In genomic region chr13:46893820-46894533, GRCh38 we compare ENCODE assay signal across 8 cellular contexts. TPM values are rescaled to one million over a fixed set of nuclear protein-coding genes. Genes with fewer than 3 reads are reported as not detected.
DNase-seq lines count a peak whose midpoint lies in the region; ATAC-seq, FAIRE-seq and TF ChIP-seq lines count a peak whose summit lies in the region.

No MANE protein-coding gene starts in this region.

- TF ChIP-seq CTCF in kidney (IDR thresholded peaks at IDR 0.05; ENCODE audit: borderline replicate concordance, extremely low read depth, insufficient read depth): peak; percentile 71

- no peaks in the 10 kb centered on the region for H3K27me3 ChIP-seq in MG63

- H3K4me1 ChIP-seq in kidney (ENCODE audit: control insufficient read depth in 1 of 2, insufficient read depth in 1 of 2, low read depth in 1 of 2, low read length in 2 of 2): peaks cover 0 to 9% of the 10 kb centered on the region in 2 donors

- intact Hi-C loops in kidney (cut with DNase I): no loop called here

- DNase-seq in ELR (ENCODE audit: low read depth) (peak; percentile 54), MG63 (peak; percentile 52), caudate nucleus (lab: John Stamatoyannopoulos, UW) (peak in 57 of 61 donors; percentile 6 to 77 (median 58)), kidney (peak; percentile 82), NCI-H446 treated with DMSO at 0.1 percent for 48 hours (lab: John Stamatoyannopoulos, UW) (no peak)
- peak; percentile 17 for DNase-seq in activated CD4-positive, CD25-positive, alpha-beta regulatory T cell treated with anti-CD3 and anti-CD28 coated beads, Interleukin-2, amount 50 U/mL, for 16 hours (ENCODE audit: low read depth, low spot score)
- peak; percentile 65 for DNase-seq in stimulated activated CD4-positive, alpha-beta T cell treated with anti-CD3 and anti-CD28 coated beads, Interleukin-12 subunit alpha, Interleukin-12 subunit beta, amount 100 ng/mL, for 4 hours

- H3K36me3 ChIP-seq in MG63: no peaks in the 10 kb centered on the region
- H3K36me3 ChIP-seq in kidney (ENCODE audit: control insufficient read depth in 1 of 2, insufficient read depth in 2 of 2, low read length in 2 of 2): no peaks in the 10 kb centered on the region

- no peaks in the 10 kb centered on the region for H3K9me3 ChIP-seq in MG63
- no peaks in the 10 kb centered on the region for H3K9me3 ChIP-seq in kidney (ENCODE audit: control insufficient read depth in 1 of 2, low read length in 2 of 2)

- peak overlapping the region; percentile 75 for H3K27ac ChIP-seq in caudate nucleus (ENCODE audit: low read depth, low read length)
- no peak overlapping the region for H3K27ac ChIP-seq in kidney (ENCODE audit: low read depth in 2 of 2, low read length in 2 of 2)

- ATAC-seq in GM21825 (IDR thresholded peaks at IDR 0.05; ENCODE audit: unreplicated experiment): peak; percentile 91

- H3K9ac ChIP-seq in kidney (ENCODE audit: low read length in 2 of 2): peak overlapping the region; percentile 26 to 48

- no peak for FAIRE-seq in kidney (lab: Jason Lieb, UNC)

- H3K4me3 ChIP-seq in MG63 (peak overlapping the region; percentile 60), kidney (ENCODE audit: low read length in 2 of 2) (peak overlapping the region; percentile 78 to 83)

RNA-seq across cellular contexts. Expression of gene HTR2A, which starts 2.9 kb away (rescaled TPM):
- not detected in 2 replicates for total RNA-seq in MG63 (2014; rRNA removed; shearing (Covaris generic); ENCODE audit: low replicate concordance)
- total RNA-seq in kidney: 1.0 TPM
- polyA plus RNA-seq in kidney (ENCODE audit: insufficient read depth, low read depth, low replicate concordance): not detected
